1 cellular context compared by ENCODE assay signal in genomic region chr14:53190938-53191337, GRCh38.
TF ChIP-seq lines count a peak whose summit lies in the region.

No MANE protein-coding gene starts in this region.

TF ChIP-seq in H1, 55 proteins besides CTCF, POLR2A, EP300 and RAD21 (continued from another document):
- TF ChIP-seq, protein P1, sequence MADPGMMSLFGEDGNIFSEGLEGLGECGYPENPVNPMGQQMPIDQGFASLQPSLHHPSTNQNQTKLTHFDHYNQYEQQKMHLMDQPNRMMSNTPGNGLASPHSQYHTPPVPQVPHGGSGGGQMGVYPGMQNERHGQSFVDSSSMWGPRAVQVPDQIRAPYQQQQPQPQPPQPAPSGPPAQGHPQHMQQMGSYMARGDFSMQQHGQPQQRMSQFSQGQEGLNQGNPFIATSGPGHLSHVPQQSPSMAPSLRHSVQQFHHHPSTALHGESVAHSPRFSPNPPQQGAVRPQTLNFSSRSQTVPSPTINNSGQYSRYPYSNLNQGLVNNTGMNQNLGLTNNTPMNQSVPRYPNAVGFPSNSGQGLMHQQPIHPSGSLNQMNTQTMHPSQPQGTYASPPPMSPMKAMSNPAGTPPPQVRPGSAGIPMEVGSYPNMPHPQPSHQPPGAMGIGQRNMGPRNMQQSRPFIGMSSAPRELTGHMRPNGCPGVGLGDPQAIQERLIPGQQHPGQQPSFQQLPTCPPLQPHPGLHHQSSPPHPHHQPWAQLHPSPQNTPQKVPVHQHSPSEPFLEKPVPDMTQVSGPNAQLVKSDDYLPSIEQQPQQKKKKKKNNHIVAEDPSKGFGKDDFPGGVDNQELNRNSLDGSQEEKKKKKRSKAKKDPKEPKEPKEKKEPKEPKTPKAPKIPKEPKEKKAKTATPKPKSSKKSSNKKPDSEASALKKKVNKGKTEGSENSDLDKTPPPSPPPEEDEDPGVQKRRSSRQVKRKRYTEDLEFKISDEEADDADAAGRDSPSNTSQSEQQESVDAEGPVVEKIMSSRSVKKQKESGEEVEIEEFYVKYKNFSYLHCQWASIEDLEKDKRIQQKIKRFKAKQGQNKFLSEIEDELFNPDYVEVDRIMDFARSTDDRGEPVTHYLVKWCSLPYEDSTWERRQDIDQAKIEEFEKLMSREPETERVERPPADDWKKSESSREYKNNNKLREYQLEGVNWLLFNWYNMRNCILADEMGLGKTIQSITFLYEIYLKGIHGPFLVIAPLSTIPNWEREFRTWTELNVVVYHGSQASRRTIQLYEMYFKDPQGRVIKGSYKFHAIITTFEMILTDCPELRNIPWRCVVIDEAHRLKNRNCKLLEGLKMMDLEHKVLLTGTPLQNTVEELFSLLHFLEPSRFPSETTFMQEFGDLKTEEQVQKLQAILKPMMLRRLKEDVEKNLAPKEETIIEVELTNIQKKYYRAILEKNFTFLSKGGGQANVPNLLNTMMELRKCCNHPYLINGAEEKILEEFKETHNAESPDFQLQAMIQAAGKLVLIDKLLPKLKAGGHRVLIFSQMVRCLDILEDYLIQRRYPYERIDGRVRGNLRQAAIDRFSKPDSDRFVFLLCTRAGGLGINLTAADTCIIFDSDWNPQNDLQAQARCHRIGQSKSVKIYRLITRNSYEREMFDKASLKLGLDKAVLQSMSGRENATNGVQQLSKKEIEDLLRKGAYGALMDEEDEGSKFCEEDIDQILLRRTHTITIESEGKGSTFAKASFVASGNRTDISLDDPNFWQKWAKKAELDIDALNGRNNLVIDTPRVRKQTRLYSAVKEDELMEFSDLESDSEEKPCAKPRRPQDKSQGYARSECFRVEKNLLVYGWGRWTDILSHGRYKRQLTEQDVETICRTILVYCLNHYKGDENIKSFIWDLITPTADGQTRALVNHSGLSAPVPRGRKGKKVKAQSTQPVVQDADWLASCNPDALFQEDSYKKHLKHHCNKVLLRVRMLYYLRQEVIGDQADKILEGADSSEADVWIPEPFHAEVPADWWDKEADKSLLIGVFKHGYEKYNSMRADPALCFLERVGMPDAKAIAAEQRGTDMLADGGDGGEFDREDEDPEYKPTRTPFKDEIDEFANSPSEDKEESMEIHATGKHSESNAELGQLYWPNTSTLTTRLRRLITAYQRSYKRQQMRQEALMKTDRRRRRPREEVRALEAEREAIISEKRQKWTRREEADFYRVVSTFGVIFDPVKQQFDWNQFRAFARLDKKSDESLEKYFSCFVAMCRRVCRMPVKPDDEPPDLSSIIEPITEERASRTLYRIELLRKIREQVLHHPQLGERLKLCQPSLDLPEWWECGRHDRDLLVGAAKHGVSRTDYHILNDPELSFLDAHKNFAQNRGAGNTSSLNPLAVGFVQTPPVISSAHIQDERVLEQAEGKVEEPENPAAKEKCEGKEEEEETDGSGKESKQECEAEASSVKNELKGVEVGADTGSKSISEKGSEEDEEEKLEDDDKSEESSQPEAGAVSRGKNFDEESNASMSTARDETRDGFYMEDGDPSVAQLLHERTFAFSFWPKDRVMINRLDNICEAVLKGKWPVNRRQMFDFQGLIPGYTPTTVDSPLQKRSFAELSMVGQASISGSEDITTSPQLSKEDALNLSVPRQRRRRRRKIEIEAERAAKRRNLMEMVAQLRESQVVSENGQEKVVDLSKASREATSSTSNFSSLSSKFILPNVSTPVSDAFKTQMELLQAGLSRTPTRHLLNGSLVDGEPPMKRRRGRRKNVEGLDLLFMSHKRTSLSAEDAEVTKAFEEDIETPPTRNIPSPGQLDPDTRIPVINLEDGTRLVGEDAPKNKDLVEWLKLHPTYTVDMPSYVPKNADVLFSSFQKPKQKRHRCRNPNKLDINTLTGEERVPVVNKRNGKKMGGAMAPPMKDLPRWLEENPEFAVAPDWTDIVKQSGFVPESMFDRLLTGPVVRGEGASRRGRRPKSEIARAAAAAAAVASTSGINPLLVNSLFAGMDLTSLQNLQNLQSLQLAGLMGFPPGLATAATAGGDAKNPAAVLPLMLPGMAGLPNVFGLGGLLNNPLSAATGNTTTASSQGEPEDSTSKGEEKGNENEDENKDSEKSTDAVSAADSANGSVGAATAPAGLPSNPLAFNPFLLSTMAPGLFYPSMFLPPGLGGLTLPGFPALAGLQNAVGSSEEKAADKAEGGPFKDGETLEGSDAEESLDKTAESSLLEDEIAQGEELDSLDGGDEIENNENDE (IDR thresholded peaks at IDR 0.05; ENCODE audit: insufficient replicate concordance, low read length): no peak
- TF ChIP-seq KDM4A (IDR thresholded peaks at IDR 0.05; ENCODE audit: low read depth, low read length, severe bottlenecking) (no peak), NANOG (IDR thresholded peaks at IDR 0.05; ENCODE audit: insufficient read depth, low read depth, low read length, poor library complexity, severe bottlenecking) (no peak), TAF7 (optimal IDR thresholded peaks at IDR 0.05; ENCODE audit: borderline replicate concordance, low read depth, low read length) (no peak), GABPA (IDR thresholded peaks at IDR 0.05; ENCODE audit: borderline replicate concordance, insufficient read depth, low read length) (no peak), CHD1 (IDR thresholded peaks at IDR 0.05; ENCODE audit: low read depth, low read length) (no peak)
- TF ChIP-seq, protein P2, sequence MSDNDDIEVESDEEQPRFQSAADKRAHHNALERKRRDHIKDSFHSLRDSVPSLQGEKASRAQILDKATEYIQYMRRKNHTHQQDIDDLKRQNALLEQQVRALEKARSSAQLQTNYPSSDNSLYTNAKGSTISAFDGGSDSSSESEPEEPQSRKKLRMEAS (IDR thresholded peaks at IDR 0.05): no peak
